ENCODE assay signal across 1 cellular context in the genomic region with DNA sequence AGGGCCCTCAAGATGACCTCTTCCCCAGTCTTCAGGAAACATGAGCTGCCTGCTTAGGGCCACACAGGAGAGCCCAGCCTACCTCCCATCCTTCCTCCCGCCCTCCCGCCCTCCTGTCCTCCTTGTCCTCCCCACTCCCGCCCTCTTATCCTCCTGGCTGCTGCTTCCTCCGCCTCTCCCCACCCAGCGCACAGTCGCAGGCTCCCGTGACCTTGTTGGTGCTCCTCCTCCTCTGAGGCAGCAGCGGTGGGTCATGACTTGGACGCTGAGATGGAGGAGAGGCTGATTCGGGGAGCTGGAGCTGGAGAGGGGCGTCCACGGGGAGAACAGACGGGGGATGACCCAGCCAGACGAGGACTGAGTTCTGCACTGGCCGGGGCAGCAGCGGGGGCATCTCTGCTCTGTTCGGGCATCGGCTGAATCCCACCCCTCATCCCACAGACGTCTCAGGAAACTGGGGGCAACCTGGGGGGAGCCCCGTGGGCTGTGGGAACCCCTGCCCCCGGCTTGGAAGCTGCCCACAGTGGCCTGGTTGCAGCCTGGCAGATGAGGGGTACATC.
TF ChIP-seq lines count a peak whose summit lies in the region.

No MANE protein-coding gene starts in this region.

TF ChIP-seq in HepG2, 621 proteins besides CTCF, POLR2A, EP300 and RAD21:
- no peak for TF ChIP-seq FOXA3 (CRISPR knock-in tag; IDR thresholded peaks at IDR 0.05)
- TF ChIP-seq RBM39 (IDR thresholded peaks at IDR 0.05; ENCODE audit: low read depth, low read length, poor library complexity, severe bottlenecking): no peak
- TF ChIP-seq TARDBP (CRISPR knock-in tag; IDR thresholded peaks at IDR 0.05): no peak
- TF ChIP-seq ZNF678 (CRISPR knock-in tag; IDR thresholded peaks at IDR 0.05): no peak
- TF ChIP-seq TOPORS (CRISPR knock-in tag; IDR thresholded peaks at IDR 0.05): no peak
- no peak for TF ChIP-seq SRSF9 (IDR thresholded peaks at IDR 0.05; ENCODE audit: borderline replicate concordance, insufficient read depth, low read depth, low read length, poor library complexity, severe bottlenecking)
- TF ChIP-seq ZNF263 (CRISPR knock-in tag; IDR thresholded peaks at IDR 0.05): peak; percentile 35; the same call in 1 of the 2 replicates
- TF ChIP-seq ZFP90 (CRISPR knock-in tag; IDR thresholded peaks at IDR 0.05; ENCODE audit: borderline replicate concordance): no peak
TF ChIP-seq in HepG2: peak in this region for 1.
